ENCODE assay signal across 14 cellular contexts in the genomic region with DNA sequence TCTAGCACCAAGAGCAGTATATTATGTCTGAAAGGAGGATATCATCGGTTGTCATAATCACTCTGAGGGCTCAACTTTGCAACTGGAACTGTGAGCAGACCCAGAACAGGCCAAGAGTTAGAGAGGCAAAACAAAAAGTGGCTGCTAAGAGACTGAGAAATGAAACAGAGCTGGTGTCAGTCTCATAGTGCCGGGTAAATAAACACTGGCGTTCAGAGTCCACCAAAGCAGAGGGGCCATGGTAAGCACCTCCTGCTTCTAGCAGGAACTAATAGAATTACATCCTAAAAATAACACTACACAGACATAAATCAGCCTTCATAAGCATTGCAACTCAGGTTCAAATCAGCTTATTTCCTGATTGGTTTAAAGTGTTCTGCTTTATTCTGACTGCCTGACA. TPM values are rescaled to one million over a fixed set of nuclear protein-coding genes. Genes with fewer than 3 reads are reported as not detected.
DNase-seq lines count a peak whose midpoint lies in the region; ATAC-seq, FAIRE-seq and TF ChIP-seq lines count a peak whose summit lies in the region.
"Had no signal": no experiment of that assay in that cellular context is flagged by ENCODE, and none has a peak within 500 bp of the region (broad histone marks: within the 10 kb centered on the region; RNA-seq: fewer than 3 reads in every experiment).

No MANE protein-coding gene starts in this region.

- H3K4me3 Mint-ChIP-seq in stimulated activated naive B cell treated with anti-CD40 and anti-IgM and Interleukin-4, amounts not matched to agents 10 μg/mL and 1 μg/mL and 100 μg/mL, for 72 hours = no peak overlapping the region
- H3K4me3 Mint-ChIP-seq: activated naive CD4-positive, alpha-beta T cell treated with anti-CD3 and anti-CD28 coated beads, Interleukin-2, amount 10 ng/mL, durations not matched to agents 7 days and 5 days; IgD-negative memory B cell had no signal

- no peak for FAIRE-seq in frontal cortex (lab: Jason Lieb, UNC)

- peaks cover 12% of the 10 kb centered on the region for H3K9me3 ChIP-seq in left ventricle myocardium inferior (replicated peaks)
- H3K9me3 ChIP-seq in tibial nerve = no peaks in the 10 kb centered on the region
- H3K9me3 ChIP-seq in SJCRH30 (replicated peaks) = no peaks in the 10 kb centered on the region
- H3K9me3 ChIP-seq: BLaER1, upper lobe of left lung had no signal

- peak; percentile 77 for ATAC-seq in GM18519 (IDR thresholded peaks at IDR 0.05; ENCODE audit: low FRiP score, unreplicated experiment)
- ATAC-seq in GM21619 (IDR thresholded peaks at IDR 0.05; ENCODE audit: unreplicated experiment) = peak; percentile 94
- ATAC-seq in HG03196 (IDR thresholded peaks at IDR 0.05; ENCODE audit: unreplicated experiment) = peak; percentile 86
- ATAC-seq in stimulated activated naive B cell treated with anti-CD40 and anti-IgM and Interleukin-4, amounts not matched to agents 10 μg/mL and 1 μg/mL and 100 μg/mL, for 72 hours (replicated peaks) = no peak

- H3K9me3 Mint-ChIP-seq in stimulated activated naive B cell treated with anti-CD40 and anti-IgM and Interleukin-4, amounts not matched to agents 10 μg/mL and 1 μg/mL and 100 μg/mL, for 72 hours = no peaks in the 10 kb centered on the region
- H3K9me3 Mint-ChIP-seq: activated naive CD4-positive, alpha-beta T cell treated with anti-CD3 and anti-CD28 coated beads, Interleukin-2, amount 10 ng/mL, durations not matched to agents 7 days and 5 days had no signal

- H3K27ac ChIP-seq in left ventricle myocardium inferior (replicated peaks) (peak overlapping the region; percentile 80), tibial nerve (no peak overlapping the region), SJCRH30 (no peak overlapping the region)
- H3K27ac ChIP-seq: BLaER1, upper lobe of left lung had no signal

- WGBS in tibial nerve, 2 donors = 62 to 74% methylated on average over 3 of the region's 3 CpGs

- no peaks in the 10 kb centered on the region for H3K4me1 Mint-ChIP-seq in stimulated activated naive B cell treated with anti-CD40 and anti-IgM and Interleukin-4, amounts not matched to agents 10 μg/mL and 1 μg/mL and 100 μg/mL, for 72 hours
- H3K4me1 Mint-ChIP-seq: activated naive CD4-positive, alpha-beta T cell treated with anti-CD3 and anti-CD28 coated beads, Interleukin-2, amount 10 ng/mL, durations not matched to agents 7 days and 5 days; IgD-negative memory B cell had no signal

- peaks cover 15 to 27% of the 10 kb centered on the region in 2 donors for H3K27me3 Mint-ChIP-seq in stimulated activated naive B cell treated with anti-CD40 and anti-IgM and Interleukin-4, amounts not matched to agents 10 μg/mL and 1 μg/mL and 100 μg/mL, for 72 hours

- H3K36me3 ChIP-seq in left ventricle myocardium inferior = no peaks in the 10 kb centered on the region
- H3K36me3 ChIP-seq in tibial nerve = no peaks in the 10 kb centered on the region
- no peaks in the 10 kb centered on the region for H3K36me3 ChIP-seq in SJCRH30
- H3K36me3 ChIP-seq: BLaER1, upper lobe of left lung had no signal

- H3K4me1 ChIP-seq in left ventricle myocardium inferior (peaks cover 10% of the 10 kb centered on the region), tibial nerve (no peaks in the 10 kb centered on the region), SJCRH30 (no peaks in the 10 kb centered on the region)
- H3K4me1 ChIP-seq: BLaER1, upper lobe of left lung had no signal

- no peak overlapping the region for H3K4me3 ChIP-seq in left ventricle myocardium inferior
- H3K4me3 ChIP-seq in tibial nerve = no peak overlapping the region
- H3K4me3 ChIP-seq in SJCRH30 = no peak overlapping the region
- H3K4me3 ChIP-seq: BLaER1, upper lobe of left lung had no signal

- DNase-seq in left ventricle myocardium inferior = no peak
- no peak for DNase-seq in tibial nerve (ENCODE audit: low spot score in 2 of 2)
- DNase-seq in SJCRH30 = no peak
- DNase-seq in frontal cortex (ENCODE audit: low spot score in 2 of 2) = no peak
- DNase-seq in stimulated activated naive B cell treated with anti-CD40 and anti-IgM and Interleukin-4, amounts not matched to agents 10 μg/mL and 1 μg/mL and 100 μg/mL, for 72 hours = no peak
- DNase-seq: activated naive CD4-positive, alpha-beta T cell treated with anti-CD3 and anti-CD28 coated beads, Interleukin-2, amount 10 ng/mL, durations not matched to agents 7 days and 5 days; dermis blood vessel endothelial cell; NCI-H510A treated with DMSO at 0.1 percent for 48 hours; upper lobe of left lung had no signal

- TF ChIP-seq CTCF in left ventricle myocardium inferior (IDR thresholded peaks at IDR 0.05; ENCODE audit: borderline replicate concordance) = no peak
- no peak for TF ChIP-seq CTCF in tibial nerve (IDR thresholded peaks at IDR 0.05)

- H3K36me3 Mint-ChIP-seq in stimulated activated naive B cell treated with anti-CD40 and anti-IgM and Interleukin-4, amounts not matched to agents 10 μg/mL and 1 μg/mL and 100 μg/mL, for 72 hours = no peaks in the 10 kb centered on the region
- H3K36me3 Mint-ChIP-seq: activated naive CD4-positive, alpha-beta T cell treated with anti-CD3 and anti-CD28 coated beads, Interleukin-2, amount 10 ng/mL, durations not matched to agents 7 days and 5 days had no signal

- no peak for TF ChIP-seq POLR2A in tibial nerve (IDR thresholded peaks at IDR 0.05)

- TF ChIP-seq EP300 in tibial nerve (IDR thresholded peaks at IDR 0.05) = no peak

- intact Hi-C loops in left ventricle myocardium inferior (cut with micrococcal nuclease) = no loop called here

- no peak overlapping the region for H3K27ac Mint-ChIP-seq in stimulated activated naive B cell treated with anti-CD40 and anti-IgM and Interleukin-4, amounts not matched to agents 10 μg/mL and 1 μg/mL and 100 μg/mL, for 72 hours
- H3K27ac Mint-ChIP-seq: activated naive CD4-positive, alpha-beta T cell treated with anti-CD3 and anti-CD28 coated beads, Interleukin-2, amount 10 ng/mL, durations not matched to agents 7 days and 5 days; IgD-negative memory B cell had no signal

- H3K27me3 ChIP-seq in left ventricle myocardium inferior (ENCODE audit: low read depth) (no peaks in the 10 kb centered on the region), tibial nerve (no peaks in the 10 kb centered on the region), SJCRH30 (no peaks in the 10 kb centered on the region)
- H3K27me3 ChIP-seq: BLaER1, upper lobe of left lung had no signal

RNA-seq across cellular contexts. Expression of gene IL12A, which starts 10.3 kb away (rescaled TPM):
- total RNA-seq in left ventricle myocardium inferior = 0.60 TPM
- total RNA-seq in tibial nerve = under 1 TPM in 1 of 4 donors, not detected in 3; 0.60 TPM
- 0.05 TPM in 1 of 2 replicates, not detected in the other for total RNA-seq in SJCRH30 (2014; rRNA removed; shearing (Covaris generic))
- 2.0 TPM for total RNA-seq in frontal cortex

Comparison
In these comparisons a context has a peak if more than half of its experiments do, and no peak if none do; other contexts are left out.
1. ATAC-seq: peak in GM18519 (single experiment), GM21619 (single experiment) and HG03196 (single experiment); none in stimulated activated naive B cell treated with anti-CD40 and anti-IgM and Interleukin-4, amounts not matched to agents 10 μg/mL and 1 μg/mL and 100 μg/mL, for 72 hours (0 of 2).